In genomic region chr3:85481411-85482192, GRCh38 we compare ENCODE assay signal across 23 cellular contexts.
DNase-seq lines count a peak whose midpoint lies in the region; ATAC-seq, FAIRE-seq and TF ChIP-seq lines count a peak whose summit lies in the region.
"Had no signal": no experiment of that assay in that cellular context is flagged by ENCODE, and none has a peak within 500 bp of the region (broad histone marks: within the 10 kb centered on the region; RNA-seq: fewer than 3 reads in every experiment).

No MANE protein-coding gene starts in this region.

- CTCF ChIA-PET in GM12878 (lab: Yijun Ruan, JAX), result no interaction called here

- intact Hi-C loops in GM12878 (cut with micrococcal nuclease; ENCODE audit: unreplicated experiment) (no loop called here), thyroid gland (cut with DNase I) (no loop called here)

- H3K27ac ChIP-seq in GM12878 (ENCODE audit: control insufficient read depth, insufficient read depth), result no peak overlapping the region
- peak overlapping the region; percentile 27 for H3K27ac ChIP-seq in subcutaneous abdominal adipose tissue (ENCODE audit: low read depth, low read length)
- H3K27ac ChIP-seq in thyroid gland, result no peak overlapping the region
- H3K27ac ChIP-seq: heart right ventricle, right atrium auricular region, stomach, upper lobe of left lung had no signal

- H3K79me2 ChIP-seq in GM12878 (ENCODE audit: control insufficient read depth, insufficient read depth, low read length), result no peaks in the 10 kb centered on the region

- DNase-seq in LHCN-M2 (ENCODE audit: low read depth) (peak; percentile 61), GM12878 (ENCODE audit: low read depth, low spot score) (no peak), myocyte (ENCODE audit: low read depth) (peak; percentile 71), MV-4-11 (lab: John Stamatoyannopoulos, UW) (no peak), thyroid gland (no peak)
- no peak for DNase-seq in activated CD4-positive, CD25-positive, alpha-beta regulatory T cell treated with anti-CD3 and anti-CD28 coated beads, Interleukin-2, amount 50 U/mL, for 72 hours
- DNase-seq: heart right ventricle, KBM-7, mammary epithelial cell, NCI-H146, NCI-H524, occipital lobe, RPMI8226, stomach, T-helper 9 cell, upper lobe of left lung had no signal

- no peaks in the 10 kb centered on the region for H3K9me3 ChIP-seq in GM12878 (replicated peaks; ENCODE audit: control insufficient read depth, insufficient read depth, low read length)
- H3K9me3 ChIP-seq in subcutaneous abdominal adipose tissue (ENCODE audit: control insufficient read depth in 5 of 5, low read length in 5 of 5), result no peaks in the 10 kb centered on the region
- no peaks in the 10 kb centered on the region for H3K9me3 ChIP-seq in thyroid gland
- H3K9me3 ChIP-seq: heart right ventricle, right atrium auricular region, stomach, upper lobe of left lung had no signal

- no peak for TF ChIP-seq RAD21 in GM12878 (IDR thresholded peaks at IDR 0.05; ENCODE audit: insufficient read depth, low read depth, low read length)

- H3K4me1 ChIP-seq in GM12878 (ENCODE audit: control insufficient read depth, insufficient read depth, low read length) (no peaks in the 10 kb centered on the region), subcutaneous abdominal adipose tissue (ENCODE audit: control insufficient read depth in 5 of 5, insufficient read depth in 5 of 5, low read length in 5 of 5) (peaks cover 0 to 5% (median 0%) of the 10 kb centered on the region in 5 donors), thyroid gland (no peaks in the 10 kb centered on the region)
- H3K4me1 ChIP-seq: heart right ventricle, right atrium auricular region, stomach, upper lobe of left lung had no signal

- H3K27me3 ChIP-seq in GM12878 (replicated peaks in 1 of 2; ENCODE audit: control insufficient read depth in 2 of 2, insufficient read depth in 2 of 2, low read length in 1 of 2), result no peaks in the 10 kb centered on the region
- H3K27me3 ChIP-seq in subcutaneous abdominal adipose tissue (ENCODE audit: control insufficient read depth in 5 of 5, insufficient read depth in 4 of 5, low read length in 5 of 5), result no peaks in the 10 kb centered on the region
- no peaks in the 10 kb centered on the region for H3K27me3 ChIP-seq in thyroid gland
- H3K27me3 ChIP-seq: heart right ventricle, right atrium auricular region, stomach, upper lobe of left lung had no signal

- no peak overlapping the region for H2AFZ ChIP-seq in GM12878 (ENCODE audit: control insufficient read depth, low read depth, low read length)

- H3K36me3 ChIP-seq in GM12878 (ENCODE audit: control insufficient read depth in 2 of 2, insufficient read depth in 2 of 2, low read length in 1 of 2) (no peaks in the 10 kb centered on the region), subcutaneous abdominal adipose tissue (ENCODE audit: control insufficient read depth in 5 of 5, insufficient read depth in 5 of 5, low read length in 5 of 5) (no peaks in the 10 kb centered on the region), thyroid gland (no peaks in the 10 kb centered on the region)
- H3K36me3 ChIP-seq: heart right ventricle, right atrium auricular region, stomach, upper lobe of left lung had no signal

- H3K4me2 ChIP-seq in GM12878 (ENCODE audit: control insufficient read depth, insufficient read depth), result no peak overlapping the region

- TF ChIP-seq CTCF in GM12878 (IDR thresholded peaks at IDR 0.05 in 2 of 3, conservative IDR thresholded peaks at IDR 0.05 in 1 of 3; ENCODE audit: control insufficient read depth in 2 of 3, extremely low read depth in 1 of 3, insufficient read depth in 1 of 3, low read depth in 3 of 3, low read length in 3 of 3), result no peak
- no peak for TF ChIP-seq CTCF in thyroid gland (IDR thresholded peaks at IDR 0.05)

- no peak for FAIRE-seq in GM12878 (lab: Jason Lieb, UNC)
- FAIRE-seq: D721Med, GM12891, GM19239 had no signal

- BruUV-seq in GM12878 (replicated peaks; lab: Mats Ljungman, UMichigan), result no TSS peak

- POLR2A ChIA-PET in GM12878 (lab: Charles Lee), result no interaction called here

- no peaks in the 10 kb centered on the region for H4K20me1 ChIP-seq in GM12878 (ENCODE audit: control insufficient read depth, insufficient read depth)

- 58% methylated on average over 5 of the region's 5 CpGs for WGBS in GM12878 (ENCODE audit: insufficient coverage, insufficient replicate concordance, low lambda C conversion rate, missing lambda C conversion rate)
- 83 to 86% methylated on average over 5 of the region's 5 CpGs for WGBS in thyroid gland, 2 donors

- RAD21 ChIA-PET in GM12878 (lab: Charles Lee; ENCODE audit: unreplicated experiment), result no interaction called here

- no peak overlapping the region for H3K4me3 ChIP-seq in GM12878
- no peak overlapping the region for H3K4me3 ChIP-seq in subcutaneous abdominal adipose tissue (ENCODE audit: low read depth in 1 of 5, low read length in 5 of 5)
- no peak overlapping the region for H3K4me3 ChIP-seq in thyroid gland (replicated peaks in 1 of 3)
- H3K4me3 ChIP-seq: heart right ventricle, right atrium auricular region, stomach, upper lobe of left lung had no signal

- no peak for TF ChIP-seq EP300 in GM12878 (IDR thresholded peaks at IDR 0.05; ENCODE audit: borderline replicate concordance in 1 of 2, control insufficient read depth in 1 of 2, low read depth in 2 of 2, low read length in 2 of 2)

- TF ChIP-seq POLR2A in GM12878 (IDR thresholded peaks at IDR 0.05; ENCODE audit: low read depth, low read length) (no peak), thyroid gland (IDR thresholded peaks at IDR 0.05) (no peak)

- SMC1A ChIA-PET in GM12878 (lab: Charles Lee; ENCODE audit: uncharacterized antibody, unreplicated experiment), result no interaction called here

- H3K9ac ChIP-seq in GM12878 (ENCODE audit: control insufficient read depth, insufficient read depth, low read length) (no peak overlapping the region), subcutaneous abdominal adipose tissue (ENCODE audit: low read length in 5 of 5) (peak overlapping the region in 4 of 5 donors; percentile 14 to 47 (median 24))

- in situ Hi-C loops in GM12878 (cut with MboI), result no loop called here

- peak; percentile 84 for ATAC-seq in GM12878
- ATAC-seq in HG03039 (IDR thresholded peaks at IDR 0.05; ENCODE audit: unreplicated experiment), result no peak
- ATAC-seq: heart right ventricle, WTC11 had no signal

TF ChIP-seq in GM12878, 131 proteins besides CTCF, POLR2A, EP300 and RAD21:
- TF ChIP-seq ZNF24 (IDR thresholded peaks at IDR 0.05) (no peak), EZH2 (IDR thresholded peaks at IDR 0.05; ENCODE audit: borderline replicate concordance, control insufficient read depth, low read depth, low read length) (no peak), FOXM1 (IDR thresholded peaks at IDR 0.05; ENCODE audit: low read depth, low read length) (no peak)
TF ChIP-seq in GM12878: peak in this region for 0.

Comparison
In these comparisons a context has a peak if more than half of its experiments do, and no peak if none do; other contexts are left out.
1. DNase-seq: peak in LHCN-M2 (single experiment) and myocyte (single experiment); none in GM12878 (single experiment), MV-4-11 (single experiment), thyroid gland (0 of 2) and activated CD4-positive, CD25-positive, alpha-beta regulatory T cell treated with anti-CD3 and anti-CD28 coated beads, Interleukin-2, amount 50 U/mL, for 72 hours (single experiment).